ENCODE assay signal across 12 cellular contexts in the genomic region with DNA sequence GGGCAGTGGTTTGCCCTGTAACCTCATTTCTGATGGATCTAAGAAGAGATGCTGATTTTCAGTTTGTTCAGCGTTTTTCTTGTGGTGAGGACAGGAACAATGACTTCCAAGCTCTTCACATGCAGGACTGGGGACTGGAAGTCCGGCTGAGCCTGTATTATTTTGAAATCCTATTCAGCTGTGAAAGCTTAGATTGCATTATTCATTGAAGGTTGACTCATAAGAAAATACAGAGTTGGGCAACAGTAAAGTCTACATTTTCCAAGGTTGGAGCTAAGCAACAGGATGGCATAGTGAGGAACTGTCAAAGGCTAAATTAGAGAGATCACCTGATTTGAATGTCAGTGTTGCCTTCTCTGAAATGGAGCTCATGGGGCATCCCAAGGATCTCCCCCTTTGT.
DNase-seq lines count a peak whose midpoint lies in the region; ATAC-seq and TF ChIP-seq lines count a peak whose summit lies in the region.
"Had no signal": no experiment of that assay in that cellular context is flagged by ENCODE, and none has a peak within 500 bp of the region (broad histone marks: within the 10 kb centered on the region; RNA-seq: fewer than 3 reads in every experiment).

No MANE protein-coding gene starts in this region.

- H3K9me3 ChIP-seq in testis: no peaks in the 10 kb centered on the region

- no peaks in the 10 kb centered on the region for H3K4me1 Mint-ChIP-seq in activated T-helper 1 cell treated with anti-CD3 and anti-CD28 coated beads, Interleukin-12 subunit alpha, Interleukin-12 subunit beta, Interleukin-2, Interleukin-4 antibody, amounts not matched to agents 30 ng/mL and 10 ng/mL and 1 ng/mL, durations not matched to agents 14 hours and 24 hours and 36 hours (ENCODE audit: low read depth)
- H3K4me1 Mint-ChIP-seq: activated naive CD4-positive, alpha-beta T cell treated with anti-CD3 and anti-CD28 coated beads, Interleukin-2, amount 50 U/mL, for 24 hours had no signal

- H3K27me3 ChIP-seq in testis: no peaks in the 10 kb centered on the region

- no peak for TF ChIP-seq POLR2A in testis (IDR thresholded peaks at IDR 0.05)

- H3K36me3 ChIP-seq in testis (ENCODE audit: low read depth, missing control alignments): no peaks in the 10 kb centered on the region

- no peaks in the 10 kb centered on the region for H3K27me3 Mint-ChIP-seq in activated T-helper 1 cell treated with anti-CD3 and anti-CD28 coated beads, Interleukin-12 subunit alpha, Interleukin-12 subunit beta, Interleukin-2, Interleukin-4 antibody, amounts not matched to agents 30 ng/mL and 10 ng/mL and 1 ng/mL, durations not matched to agents 14 hours and 24 hours and 36 hours (ENCODE audit: insufficient read depth)
- H3K27me3 Mint-ChIP-seq: activated naive CD4-positive, alpha-beta T cell treated with anti-CD3 and anti-CD28 coated beads, Interleukin-2, amount 50 U/mL, for 24 hours; progenitor cell of endocrine pancreas had no signal

- ATAC-seq in esophagus mucosa (peak; percentile 91), HG02610 (IDR thresholded peaks at IDR 0.05; ENCODE audit: unreplicated experiment) (no peak)
- ATAC-seq: left lobe of liver had no signal

- no peak for TF ChIP-seq CTCF in testis (IDR thresholded peaks at IDR 0.05)

- no peak overlapping the region for H3K27ac Mint-ChIP-seq in activated T-helper 1 cell treated with anti-CD3 and anti-CD28 coated beads, Interleukin-12 subunit alpha, Interleukin-12 subunit beta, Interleukin-2, Interleukin-4 antibody, amounts not matched to agents 30 ng/mL and 10 ng/mL and 1 ng/mL, durations not matched to agents 14 hours and 24 hours and 36 hours
- H3K27ac Mint-ChIP-seq: activated naive CD4-positive, alpha-beta T cell treated with anti-CD3 and anti-CD28 coated beads, Interleukin-2, amount 50 U/mL, for 24 hours had no signal

- H3K4me3 ChIP-seq in testis: no peak overlapping the region

- WGBS in testis, 2 donors: 77 to 81% methylated on average over 2 of the region's 2 CpGs

- no peaks in the 10 kb centered on the region for H3K4me1 ChIP-seq in testis

- H3K4me3 Mint-ChIP-seq in activated T-helper 1 cell treated with anti-CD3 and anti-CD28 coated beads, Interleukin-12 subunit alpha, Interleukin-12 subunit beta, Interleukin-2, Interleukin-4 antibody, amounts not matched to agents 30 ng/mL and 10 ng/mL and 1 ng/mL, durations not matched to agents 14 hours and 24 hours and 36 hours: no peak overlapping the region
- H3K4me3 Mint-ChIP-seq: activated naive CD4-positive, alpha-beta T cell treated with anti-CD3 and anti-CD28 coated beads, Interleukin-2, amount 50 U/mL, for 24 hours had no signal

- no peaks in the 10 kb centered on the region for H3K9me3 Mint-ChIP-seq in activated T-helper 1 cell treated with anti-CD3 and anti-CD28 coated beads, Interleukin-12 subunit alpha, Interleukin-12 subunit beta, Interleukin-2, Interleukin-4 antibody, amounts not matched to agents 30 ng/mL and 10 ng/mL and 1 ng/mL, durations not matched to agents 14 hours and 24 hours and 36 hours
- H3K9me3 Mint-ChIP-seq: activated naive CD4-positive, alpha-beta T cell treated with anti-CD3 and anti-CD28 coated beads, Interleukin-2, amount 50 U/mL, for 24 hours had no signal

- H3K27ac ChIP-seq in testis: no peak overlapping the region

- DNase-seq in EL (peak; percentile 84), RPMI7951 (ENCODE audit: low read depth) (peak; percentile 93), renal cortical epithelial cell (ENCODE audit: low read depth) (peak; percentile 98), testis (no peak), CD1c-positive myeloid dendritic cell (ENCODE audit: extremely low spot score) (no peak)
- DNase-seq in activated T-helper 1 cell treated with anti-CD3 and anti-CD28 coated beads, Interleukin-12 subunit alpha, Interleukin-12 subunit beta, Interleukin-2, Interleukin-4 antibody, amounts not matched to agents 30 ng/mL and 10 ng/mL and 1 ng/mL, durations not matched to agents 14 hours and 24 hours and 36 hours (ENCODE audit: low spot score): no peak
- DNase-seq: NCI-H2107 had no signal

- H3K36me3 Mint-ChIP-seq in activated T-helper 1 cell treated with anti-CD3 and anti-CD28 coated beads, Interleukin-12 subunit alpha, Interleukin-12 subunit beta, Interleukin-2, Interleukin-4 antibody, amounts not matched to agents 30 ng/mL and 10 ng/mL and 1 ng/mL, durations not matched to agents 14 hours and 24 hours and 36 hours (ENCODE audit: low read depth): no peaks in the 10 kb centered on the region
- H3K36me3 Mint-ChIP-seq: activated naive CD4-positive, alpha-beta T cell treated with anti-CD3 and anti-CD28 coated beads, Interleukin-2, amount 50 U/mL, for 24 hours had no signal

- intact Hi-C loops in activated T-helper 1 cell treated with anti-CD3 and anti-CD28 coated beads, Interleukin-12 subunit alpha, Interleukin-12 subunit beta, Interleukin-2, Interleukin-4 antibody, amounts not matched to agents 30 ng/mL and 10 ng/mL and 1 ng/mL, durations not matched to agents 14 hours and 24 hours and 36 hours (cut with micrococcal nuclease): no loop called here
- intact Hi-C loops in testis (cut with DNase I; ENCODE audit: low total_unique reads): no loop called here

Comparison
In these comparisons a context has a peak if more than half of its experiments do, and no peak if none do; other contexts are left out.
1. DNase-seq: peak in EL (single experiment), RPMI7951 (single experiment) and renal cortical epithelial cell (single experiment); none in activated T-helper 1 cell treated with anti-CD3 and anti-CD28 coated beads, Interleukin-12 subunit alpha, Interleukin-12 subunit beta, Interleukin-2, Interleukin-4 antibody, amounts not matched to agents 30 ng/mL and 10 ng/mL and 1 ng/mL, durations not matched to agents 14 hours and 24 hours and 36 hours (single experiment), testis (single experiment) and CD1c-positive myeloid dendritic cell (single experiment).